15 cellular contexts compared by ENCODE assay signal in the genomic region with DNA sequence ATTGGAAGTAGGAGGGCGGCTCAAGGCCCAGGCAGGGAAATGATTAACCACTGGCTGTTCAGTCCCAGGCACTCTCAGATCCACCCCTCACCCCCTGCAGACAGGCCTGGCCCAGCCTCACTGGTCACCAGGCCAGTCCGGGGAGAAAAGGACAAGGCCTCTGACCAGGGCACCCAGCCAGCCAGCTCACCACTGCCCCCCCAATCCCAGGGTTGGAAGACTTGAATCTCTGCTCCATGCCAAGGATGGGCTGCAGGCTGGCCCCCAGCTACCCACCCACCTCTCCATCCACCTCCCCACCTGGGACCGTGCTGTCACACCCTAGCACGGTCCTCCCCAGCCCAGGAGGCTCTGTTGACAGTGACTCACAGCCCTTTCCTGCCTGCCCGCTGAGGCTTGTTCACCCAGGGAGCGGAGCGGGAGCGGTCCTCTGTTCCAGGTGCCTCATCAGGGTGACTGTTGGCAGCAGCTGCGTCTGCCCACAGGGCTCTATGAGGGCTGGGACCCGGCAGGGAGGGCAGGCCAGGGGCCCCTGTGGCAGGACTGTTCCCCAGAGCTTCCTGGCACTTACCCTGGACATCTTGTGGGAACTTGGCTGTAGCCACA. TPM values are rescaled to one million over a fixed set of nuclear protein-coding genes. Genes with fewer than 3 reads are reported as not detected.
DNase-seq lines count a peak whose midpoint lies in the region; ATAC-seq and TF ChIP-seq lines count a peak whose summit lies in the region.
"Had no signal": no experiment of that assay in that cellular context is flagged by ENCODE, and none has a peak within 500 bp of the region (broad histone marks: within the 10 kb centered on the region; RNA-seq: fewer than 3 reads in every experiment).

No MANE protein-coding gene starts in this region.

- TF ChIP-seq CTCF in prostate gland (IDR thresholded peaks at IDR 0.05) (no peak), GM20000 (IDR thresholded peaks at IDR 0.05; ENCODE audit: extremely low read depth, missing control alignments) (no peak), sigmoid colon (IDR thresholded peaks at IDR 0.05) (no peak)

- TF ChIP-seq POLR2A in prostate gland (IDR thresholded peaks at IDR 0.05) = peak; percentile 39
- TF ChIP-seq POLR2A in sigmoid colon (IDR thresholded peaks at IDR 0.05) = no peak

- H3K4me3 ChIP-seq in MG63 = no peak overlapping the region
- no peak overlapping the region for H3K4me3 ChIP-seq in prostate gland
- H3K4me3 ChIP-seq in sigmoid colon = no peak overlapping the region
- H3K4me3 ChIP-seq: heart right ventricle, thoracic aorta had no signal

- no peaks in the 10 kb centered on the region for H3K27me3 ChIP-seq in MG63
- no peaks in the 10 kb centered on the region for H3K27me3 ChIP-seq in prostate gland (replicated peaks; ENCODE audit: insufficient read depth)
- peaks cover 23 to 39% (median 26%) of the 10 kb centered on the region in 3 donors for H3K27me3 ChIP-seq in sigmoid colon

- 53% methylated on average over 5 of the region's 10 CpGs for WGBS in prostate gland
- WGBS in sigmoid colon, 2 donors = 17 to 66% methylated on average over 10 of the region's 10 CpGs

- H3K9me3 ChIP-seq in MG63 (no peaks in the 10 kb centered on the region), prostate gland (no peaks in the 10 kb centered on the region), sigmoid colon (no peaks in the 10 kb centered on the region)
- H3K9me3 ChIP-seq: heart right ventricle, thoracic aorta had no signal

- DNase-seq in COR-L47 (lab: John Stamatoyannopoulos, UW) = peak; percentile 13
- peak; percentile 17 for DNase-seq in MG63
- peak; percentile 4 for DNase-seq in globus pallidus (ENCODE audit: low spot score)
- peak; percentile 71 for DNase-seq in prostate gland (ENCODE audit: low spot score)
- no peak for DNase-seq in GM20000 (ENCODE audit: low spot score)
- no peak for DNase-seq in effector CD4-positive, alpha-beta T cell
- DNase-seq in sigmoid colon = no peak
- DNase-seq: activated CD4-positive, alpha-beta T cell treated with anti-CD3 and anti-CD28 coated beads for 48 hours; CD4-positive, CD25-positive, alpha-beta regulatory T cell; heart right ventricle; NCI-H2171 treated with DMSO at 0.1 percent for 48 hours; nephron progenitor cell had no signal

- TF ChIP-seq EP300 in sigmoid colon (IDR thresholded peaks at IDR 0.05) = no peak

- H3K27ac ChIP-seq in prostate gland = no peak overlapping the region
- peak overlapping the region in 1 of 4 donors; percentile 2 for H3K27ac ChIP-seq in sigmoid colon
- H3K27ac ChIP-seq: heart right ventricle, thoracic aorta had no signal

- ATAC-seq in SK-N-SH treated with all-trans-retinoic acid at 6 μM for 48 hours = no peak; the same call in 2 of the 3 replicates

- H3K4me1 ChIP-seq in prostate gland (replicated peaks) = no peaks in the 10 kb centered on the region
- H3K4me1 ChIP-seq in sigmoid colon = peaks cover 0 to 11% (median 5%) of the 10 kb centered on the region in 4 donors

- H3K36me3 ChIP-seq in MG63 (no peaks in the 10 kb centered on the region), prostate gland (no peaks in the 10 kb centered on the region), sigmoid colon (no peaks in the 10 kb centered on the region)
- H3K36me3 ChIP-seq: heart right ventricle, thoracic aorta had no signal

- intact Hi-C loops in prostate gland (cut with DNase I) (no loop called here), sigmoid colon (cut with DNase I) (no loop called here)

TF ChIP-seq in SK-N-SH treated with all-trans-retinoic acid at 6 μM for 48 hours, 23 proteins besides CTCF, POLR2A, EP300 and RAD21 (continues in another document):
- no peak for TF ChIP-seq ZFP30 (CRISPR knock-in tag; IDR thresholded peaks at IDR 0.05)
- no peak for TF ChIP-seq ZC3H10 (CRISPR knock-in tag; IDR thresholded peaks at IDR 0.05)
- TF ChIP-seq ESRRG (CRISPR knock-in tag; IDR thresholded peaks at IDR 0.05) = no peak
- TF ChIP-seq ISL1 (CRISPR knock-in tag; IDR thresholded peaks at IDR 0.05) = no peak
- TF ChIP-seq, protein P1, sequence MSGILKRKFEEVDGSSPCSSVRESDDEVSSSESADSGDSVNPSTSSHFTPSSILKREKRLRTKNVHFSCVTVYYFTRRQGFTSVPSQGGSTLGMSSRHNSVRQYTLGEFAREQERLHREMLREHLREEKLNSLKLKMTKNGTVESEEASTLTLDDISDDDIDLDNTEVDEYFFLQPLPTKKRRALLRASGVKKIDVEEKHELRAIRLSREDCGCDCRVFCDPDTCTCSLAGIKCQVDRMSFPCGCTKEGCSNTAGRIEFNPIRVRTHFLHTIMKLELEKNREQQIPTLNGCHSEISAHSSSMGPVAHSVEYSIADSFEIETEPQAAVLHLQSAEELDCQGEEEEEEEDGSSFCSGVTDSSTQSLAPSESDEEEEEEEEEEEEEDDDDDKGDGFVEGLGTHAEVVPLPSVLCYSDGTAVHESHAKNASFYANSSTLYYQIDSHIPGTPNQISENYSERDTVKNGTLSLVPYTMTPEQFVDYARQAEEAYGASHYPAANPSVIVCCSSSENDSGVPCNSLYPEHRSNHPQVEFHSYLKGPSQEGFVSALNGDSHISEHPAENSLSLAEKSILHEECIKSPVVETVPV (CRISPR knock-in tag; IDR thresholded peaks at IDR 0.05) = no peak
- TF ChIP-seq, protein P2, sequence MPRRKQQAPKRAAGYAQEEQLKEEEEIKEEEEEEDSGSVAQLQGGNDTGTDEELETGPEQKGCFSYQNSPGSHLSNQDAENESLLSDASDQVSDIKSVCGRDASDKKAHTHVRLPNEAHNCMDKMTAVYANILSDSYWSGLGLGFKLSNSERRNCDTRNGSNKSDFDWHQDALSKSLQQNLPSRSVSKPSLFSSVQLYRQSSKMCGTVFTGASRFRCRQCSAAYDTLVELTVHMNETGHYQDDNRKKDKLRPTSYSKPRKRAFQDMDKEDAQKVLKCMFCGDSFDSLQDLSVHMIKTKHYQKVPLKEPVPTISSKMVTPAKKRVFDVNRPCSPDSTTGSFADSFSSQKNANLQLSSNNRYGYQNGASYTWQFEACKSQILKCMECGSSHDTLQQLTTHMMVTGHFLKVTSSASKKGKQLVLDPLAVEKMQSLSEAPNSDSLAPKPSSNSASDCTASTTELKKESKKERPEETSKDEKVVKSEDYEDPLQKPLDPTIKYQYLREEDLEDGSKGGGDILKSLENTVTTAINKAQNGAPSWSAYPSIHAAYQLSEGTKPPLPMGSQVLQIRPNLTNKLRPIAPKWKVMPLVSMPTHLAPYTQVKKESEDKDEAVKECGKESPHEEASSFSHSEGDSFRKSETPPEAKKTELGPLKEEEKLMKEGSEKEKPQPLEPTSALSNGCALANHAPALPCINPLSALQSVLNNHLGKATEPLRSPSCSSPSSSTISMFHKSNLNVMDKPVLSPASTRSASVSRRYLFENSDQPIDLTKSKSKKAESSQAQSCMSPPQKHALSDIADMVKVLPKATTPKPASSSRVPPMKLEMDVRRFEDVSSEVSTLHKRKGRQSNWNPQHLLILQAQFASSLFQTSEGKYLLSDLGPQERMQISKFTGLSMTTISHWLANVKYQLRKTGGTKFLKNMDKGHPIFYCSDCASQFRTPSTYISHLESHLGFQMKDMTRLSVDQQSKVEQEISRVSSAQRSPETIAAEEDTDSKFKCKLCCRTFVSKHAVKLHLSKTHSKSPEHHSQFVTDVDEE (CRISPR knock-in tag; IDR thresholded peaks at IDR 0.05) = no peak
- TF ChIP-seq, protein P3, sequence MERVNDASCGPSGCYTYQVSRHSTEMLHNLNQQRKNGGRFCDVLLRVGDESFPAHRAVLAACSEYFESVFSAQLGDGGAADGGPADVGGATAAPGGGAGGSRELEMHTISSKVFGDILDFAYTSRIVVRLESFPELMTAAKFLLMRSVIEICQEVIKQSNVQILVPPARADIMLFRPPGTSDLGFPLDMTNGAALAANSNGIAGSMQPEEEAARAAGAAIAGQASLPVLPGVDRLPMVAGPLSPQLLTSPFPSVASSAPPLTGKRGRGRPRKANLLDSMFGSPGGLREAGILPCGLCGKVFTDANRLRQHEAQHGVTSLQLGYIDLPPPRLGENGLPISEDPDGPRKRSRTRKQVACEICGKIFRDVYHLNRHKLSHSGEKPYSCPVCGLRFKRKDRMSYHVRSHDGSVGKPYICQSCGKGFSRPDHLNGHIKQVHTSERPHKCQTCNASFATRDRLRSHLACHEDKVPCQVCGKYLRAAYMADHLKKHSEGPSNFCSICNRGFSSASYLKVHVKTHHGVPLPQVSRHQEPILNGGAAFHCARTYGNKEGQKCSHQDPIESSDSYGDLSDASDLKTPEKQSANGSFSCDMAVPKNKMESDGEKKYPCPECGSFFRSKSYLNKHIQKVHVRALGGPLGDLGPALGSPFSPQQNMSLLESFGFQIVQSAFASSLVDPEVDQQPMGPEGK (CRISPR knock-in tag; IDR thresholded peaks at IDR 0.05; ENCODE audit: borderline replicate concordance) = no peak
- no peak for TF ChIP-seq BACH2 (CRISPR knock-in tag; IDR thresholded peaks at IDR 0.05; ENCODE audit: borderline replicate concordance)
- no peak for TF ChIP-seq ZNF70 (CRISPR knock-in tag; IDR thresholded peaks at IDR 0.05)
- no peak for TF ChIP-seq GLIS3 (CRISPR knock-in tag; IDR thresholded peaks at IDR 0.05)
- no peak for TF ChIP-seq TOX (CRISPR knock-in tag; IDR thresholded peaks at IDR 0.05; ENCODE audit: borderline replicate concordance)
- no peak for TF ChIP-seq OSR1 (CRISPR knock-in tag; IDR thresholded peaks at IDR 0.05)
- no peak for TF ChIP-seq ARNTL (CRISPR knock-in tag; IDR thresholded peaks at IDR 0.05; ENCODE audit: borderline replicate concordance, low read depth)
- TF ChIP-seq PPARA (CRISPR knock-in tag; IDR thresholded peaks at IDR 0.05; ENCODE audit: borderline replicate concordance) = no peak
- no peak for TF ChIP-seq ZNF8 (CRISPR knock-in tag; IDR thresholded peaks at IDR 0.05)

RNA-seq across cellular contexts. Expression of a gene that starts 2.2 kb away (rescaled TPM):
- not detected in 2 replicates for total RNA-seq in MG63 (2014; rRNA removed; shearing (Covaris generic); ENCODE audit: low replicate concordance)
- total RNA-seq in prostate gland (10 to 100 TPM; 12.8 to 26.8 TPM), sigmoid colon (not detected)
- polyA plus RNA-seq in sigmoid colon = 100 to 1,000 TPM in 2 of 3 donors, 10 to 100 TPM in 1; 63.7 to 151 (median 102) TPM
- total RNA-seq: CD4-positive, CD25-positive, alpha-beta regulatory T cell had no signal
- polyA plus RNA-seq: CD4-positive, CD25-positive, alpha-beta regulatory T cell had no signal

RNA-seq across cellular contexts. Expression of a gene that starts 19.5 kb away (rescaled TPM):
- not detected in 2 replicates for total RNA-seq in MG63 (2014; rRNA removed; shearing (Covaris generic); ENCODE audit: low replicate concordance)
- total RNA-seq in prostate gland (1 to 10 TPM; 2.2 to 3.5 TPM), sigmoid colon (under 1 TPM in 1 of 4 donors, not detected in 3; 0.81 TPM)
- polyA plus RNA-seq in sigmoid colon = 10 to 100 TPM in 1 of 3 donors, 1 to 10 TPM in 2; 3.1 to 34.9 (median 4.8) TPM
- total RNA-seq: CD4-positive, CD25-positive, alpha-beta regulatory T cell; SK-MEL-5 had no signal
- polyA plus RNA-seq: CD4-positive, CD25-positive, alpha-beta regulatory T cell had no signal

RNA-seq across cellular contexts. Expression of a gene that starts 24.6 kb away (rescaled TPM):
- total RNA-seq in MG63 (2014; rRNA removed; shearing (Covaris generic); ENCODE audit: low replicate concordance) = not detected in 2 replicates
- total RNA-seq in prostate gland (10 to 100 TPM in 1 of 2 donors, not detected in 1; 16.9 TPM), sigmoid colon (not detected)
- polyA plus RNA-seq in sigmoid colon = 1 to 10 TPM in 1 of 3 donors, under 1 TPM in 2; 0.04 to 7.8 (median 0.46) TPM
- total RNA-seq: CD4-positive, CD25-positive, alpha-beta regulatory T cell; SK-MEL-5 had no signal
- polyA plus RNA-seq: CD4-positive, CD25-positive, alpha-beta regulatory T cell had no signal

Comparison
In these comparisons a context has a peak if more than half of its experiments do, and no peak if none do; other contexts are left out.
1. DNase-seq: peak in COR-L47 (single experiment), MG63 (single experiment), globus pallidus (single experiment) and prostate gland (single experiment); none in GM20000 (single experiment), effector CD4-positive, alpha-beta T cell (single experiment) and sigmoid colon (single experiment).
2. RNA of a gene that starts 2.2 kb away (total RNA-seq): 12.8 to 26.8 TPM in prostate gland; not detected in MG63 and not detected in sigmoid colon; every median in the first group is over 10 times any median in the second.